Comparison of ENCODE assay signal across 1 cellular context in genomic region chr16:81542609-81543570, GRCh38.
TF ChIP-seq lines count a peak whose summit lies in the region.

No MANE protein-coding gene starts in this region.

TF ChIP-seq in HepG2, 621 proteins besides CTCF, POLR2A, EP300 and RAD21 (continued from another document and continues in another):
- TF ChIP-seq ZMYM2 (CRISPR knock-in tag; IDR thresholded peaks at IDR 0.05) (peak; percentile 58; the same call in 1 of the 2 replicates), JUN (CRISPR knock-in tag; IDR thresholded peaks at IDR 0.05) (no peak), AGO1 (IDR thresholded peaks at IDR 0.05; ENCODE audit: low read depth, low read length, poor library complexity, severe bottlenecking) (peak; percentile 61), ZNF138 (CRISPR knock-in tag; IDR thresholded peaks at IDR 0.05; ENCODE audit: low read depth) (0 out of 2 replicates have a peak, but pooled peaks have one; percentile 64), ZNF260 (CRISPR knock-in tag; IDR thresholded peaks at IDR 0.05; ENCODE audit: borderline replicate concordance, low read depth) (no peak), CCAR2 (optimal IDR thresholded peaks at IDR 0.05; ENCODE audit: low read depth, low read length) (no peak), ZNF331 (CRISPR knock-in tag; IDR thresholded peaks at IDR 0.05) (peak; percentile 64), ZNF335 (CRISPR knock-in tag; IDR thresholded peaks at IDR 0.05) (no peak), HOXA9 (CRISPR knock-in tag; IDR thresholded peaks at IDR 0.05; ENCODE audit: borderline replicate concordance) (no peak), PBX3 (CRISPR knock-in tag; IDR thresholded peaks at IDR 0.05; ENCODE audit: borderline replicate concordance) (no peak), MNT (IDR thresholded peaks at IDR 0.05) (no peak), ZNF350 (CRISPR knock-in tag; IDR thresholded peaks at IDR 0.05; ENCODE audit: borderline replicate concordance, low read depth) (no peak), PRDM4 (CRISPR knock-in tag; IDR thresholded peaks at IDR 0.05; ENCODE audit: borderline replicate concordance) (no peak), ZNF430 (CRISPR knock-in tag; IDR thresholded peaks at IDR 0.05) (peak; percentile 78; the same call in 1 of the 2 replicates), RORA (CRISPR knock-in tag; IDR thresholded peaks at IDR 0.05) (no peak), ZNF44 (CRISPR knock-in tag; IDR thresholded peaks at IDR 0.05) (no peak), ZMAT5 (CRISPR knock-in tag; IDR thresholded peaks at IDR 0.05; ENCODE audit: borderline replicate concordance, low read depth) (no peak), EED (CRISPR knock-in tag; IDR thresholded peaks at IDR 0.05) (peak; percentile 86), ZEB1 (IDR thresholded peaks at IDR 0.05; ENCODE audit: insufficient replicate concordance, low read depth) (no peak), ZBTB21 (CRISPR knock-in tag; IDR thresholded peaks at IDR 0.05) (no peak), SMARCC2 (IDR thresholded peaks at IDR 0.05) (no peak), GFI1 (CRISPR knock-in tag; IDR thresholded peaks at IDR 0.05; ENCODE audit: borderline replicate concordance) (peak; percentile 65; the same call in 1 of the 2 replicates), KLF13 (CRISPR knock-in tag; IDR thresholded peaks at IDR 0.05) (no peak), PHF8 (CRISPR knock-in tag; IDR thresholded peaks at IDR 0.05) (0 out of 2 replicates have a peak, but pooled peaks have one; percentile 37), NFYC (CRISPR knock-in tag; IDR thresholded peaks at IDR 0.05) (no peak), THRA (CRISPR knock-in tag; IDR thresholded peaks at IDR 0.05; ENCODE audit: borderline replicate concordance) (peak; percentile 77; the same call in 1 of the 2 replicates), MYPOP (CRISPR knock-in tag; IDR thresholded peaks at IDR 0.05) (no peak), FOXJ3 (CRISPR knock-in tag; IDR thresholded peaks at IDR 0.05; ENCODE audit: borderline replicate concordance) (no peak), ARID2 (CRISPR knock-in tag; IDR thresholded peaks at IDR 0.05; ENCODE audit: borderline replicate concordance) (no peak), HINFP (CRISPR knock-in tag; IDR thresholded peaks at IDR 0.05; ENCODE audit: low read depth) (no peak), U2AF2 (IDR thresholded peaks at IDR 0.05; ENCODE audit: low read depth, low read length) (no peak), ZNF205 (CRISPR knock-in tag; IDR thresholded peaks at IDR 0.05) (0 out of 2 replicates have a peak, but pooled peaks have one; percentile 50), RCOR2 (CRISPR knock-in tag; IDR thresholded peaks at IDR 0.05) (peak; percentile 86), ZNF263 (CRISPR knock-in tag; IDR thresholded peaks at IDR 0.05) (0 out of 2 replicates have a peak, but pooled peaks have one; percentile 58), TAF15 (IDR thresholded peaks at IDR 0.05; ENCODE audit: low read depth, low read length, poor library complexity, severe bottlenecking) (no peak), TP53 (CRISPR knock-in tag; conservative IDR thresholded peaks at IDR 0.05) (no peak), MBNL3 (CRISPR knock-in tag; conservative IDR thresholded peaks at IDR 0.05) (no peak), ZNF256 (CRISPR knock-in tag; conservative IDR thresholded peaks at IDR 0.05) (no peak), PPARG (CRISPR knock-in tag; conservative IDR thresholded peaks at IDR 0.05) (peak; percentile 10; the same call in 1 of the 2 replicates), SP2 (CRISPR knock-in tag; IDR thresholded peaks at IDR 0.05) (no peak), POLR2AphosphoS5 (IDR thresholded peaks at IDR 0.05; ENCODE audit: low read depth, low read length) (0 out of 2 replicates have a peak, but pooled peaks have one; percentile 21), PHF5A (CRISPR knock-in tag; IDR thresholded peaks at IDR 0.05; ENCODE audit: low read depth, unreplicated experiment) (peak; percentile 60), ZNF234 (CRISPR knock-in tag; conservative IDR thresholded peaks at IDR 0.05) (no peak), REL (CRISPR knock-in tag; conservative IDR thresholded peaks at IDR 0.05) (no peak), AKNA (CRISPR knock-in tag; IDR thresholded peaks at IDR 0.05; ENCODE audit: borderline replicate concordance) (no peak), HDAC2 (CRISPR knock-in tag; IDR thresholded peaks at IDR 0.05) (peak; percentile 74), ATF6 (CRISPR knock-in tag; conservative IDR thresholded peaks at IDR 0.05) (no peak), IRF1 (CRISPR knock-in tag; IDR thresholded peaks at IDR 0.05; ENCODE audit: low read depth) (no peak)
